8 cellular contexts compared by ENCODE assay signal in genomic region chr3:98733778-98734281, GRCh38. TPM values are rescaled to one million over a fixed set of nuclear protein-coding genes. Genes with fewer than 3 reads are reported as not detected.
A peak's percentile ranks its signal among the peaks of the same experiment; 100 is the strongest.
DNase-seq lines count a peak whose midpoint lies in the region; ATAC-seq, FAIRE-seq and TF ChIP-seq lines count a peak whose summit lies in the region.

No MANE protein-coding gene starts in this region.

- ATAC-seq in HG03442 (IDR thresholded peaks at IDR 0.05; ENCODE audit: unreplicated experiment) (peak; percentile 29), GM21360 (IDR thresholded peaks at IDR 0.05; ENCODE audit: unreplicated experiment) (no peak)

- H3K4me1 ChIP-seq in kidney (ENCODE audit: control insufficient read depth in 1 of 2, insufficient read depth in 1 of 2, low read depth in 1 of 2, low read length in 2 of 2), result no peaks in the 10 kb centered on the region

- H3K9ac ChIP-seq in kidney (ENCODE audit: low read length in 2 of 2), result peak overlapping the region in 1 of 2 donors; percentile 89

- no peaks in the 10 kb centered on the region for H3K9me3 ChIP-seq in kidney (ENCODE audit: control insufficient read depth in 1 of 2, low read length in 2 of 2)

- H3K27ac ChIP-seq in kidney (ENCODE audit: low read depth in 2 of 2, low read length in 2 of 2) (peak overlapping the region; percentile 66 to 89), substantia nigra (ENCODE audit: low read depth, low read length, poor library complexity, severe bottlenecking) (peak overlapping the region; percentile 75)

- no peaks in the 10 kb centered on the region for H3K36me3 ChIP-seq in kidney (ENCODE audit: control insufficient read depth in 1 of 2, insufficient read depth in 2 of 2, low read length in 2 of 2)

- in situ Hi-C loops in astrocyte of the cerebellum (cut with HindIII; ENCODE audit: low sequenced_read_pairs), result no loop called here

- TF ChIP-seq CTCF in astrocyte of the cerebellum (IDR thresholded peaks at IDR 0.05; ENCODE audit: low read depth, low read length, missing control alignments), result no peak
- TF ChIP-seq CTCF in kidney (IDR thresholded peaks at IDR 0.05; ENCODE audit: borderline replicate concordance, extremely low read depth, insufficient read depth), result no peak

- H3K4me3 ChIP-seq in astrocyte of the cerebellum (ENCODE audit: low read depth, low read length) (peak overlapping the region; percentile 73), kidney (ENCODE audit: low read length in 2 of 2) (peak overlapping the region; percentile 89 to 95)

- peak; percentile 55 for FAIRE-seq in GM18507 (lab: Jason Lieb, UNC)
- FAIRE-seq in kidney (lab: Jason Lieb, UNC), result no peak

- intact Hi-C loops in kidney (cut with DNase I), result no loop called here

- DNase-seq in GM18507 (ENCODE audit: extremely low spot score, insufficient read length, low read depth), result no peak
- DNase-seq in astrocyte of the cerebellum (ENCODE audit: low read depth), result no peak
- no peak for DNase-seq in kidney
- DNase-seq in substantia nigra (lab: John Stamatoyannopoulos, UW), result peak in 16 of 49 donors; percentile 2 to 51 (median 11)
- DNase-seq in GM19238 (ENCODE audit: insufficient read length, low spot score), result no peak
- no peak for DNase-seq in AML-193 (lab: John Stamatoyannopoulos, UW)

RNA-seq across cellular contexts. Expression of gene ST3GAL6, which starts 29.3 kb away (rescaled TPM):
- total RNA-seq in kidney, result 10.7 TPM
- 20.8 TPM for polyA plus RNA-seq in kidney (ENCODE audit: insufficient read depth, low read depth, low replicate concordance)
